ENCODE assay signal across 21 cellular contexts in the genomic region with DNA sequence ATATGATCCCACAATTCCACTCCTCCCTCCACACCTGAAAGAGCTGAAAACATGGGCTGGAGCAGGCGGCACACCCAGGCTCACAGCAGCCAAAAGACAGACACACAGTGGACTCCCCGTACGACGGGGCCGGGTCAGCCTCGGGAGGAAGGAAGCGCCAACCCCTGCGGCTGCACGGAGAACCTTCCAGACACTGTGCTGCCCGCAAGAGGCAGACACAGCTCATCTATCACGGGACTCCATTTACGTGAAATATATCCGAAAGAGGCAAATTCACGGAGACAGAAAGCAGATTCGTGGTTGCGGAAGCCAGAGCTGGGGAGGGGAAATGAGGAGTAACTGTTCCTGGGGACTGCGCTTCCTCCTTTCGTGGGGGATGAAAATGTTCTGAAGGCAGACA.
DNase-seq lines count a peak whose midpoint lies in the region; ATAC-seq and TF ChIP-seq lines count a peak whose summit lies in the region.
"Had no signal": no experiment of that assay in that cellular context is flagged by ENCODE, and none has a peak within 500 bp of the region (broad histone marks: within the 10 kb centered on the region; RNA-seq: fewer than 3 reads in every experiment).

No MANE protein-coding gene starts in this region.

- H3K4me3 ChIP-seq in aorta (ENCODE audit: low read length in 2 of 2): no peak overlapping the region
- H3K4me3 ChIP-seq: MG63 had no signal

- no peaks in the 10 kb centered on the region for H3K27me3 ChIP-seq in aorta (ENCODE audit: control insufficient read depth in 1 of 2, insufficient read depth in 2 of 2, low read length in 1 of 2)

- peak; percentile 53 for DNase-seq in activated effector memory CD4-positive, alpha-beta T cell treated with anti-CD3 and anti-CD28 coated beads, Interleukin-2, amount 50 U/mL, for 16 hours
- DNase-seq in activated effector memory CD4-positive, alpha-beta T cell treated with Interleukin-2 at 50 U/mL for 16 hours: no peak
- DNase-seq in activated B cell treated with CpG ODN at 0.5 μM for 24 hours (peak; percentile 4), mesenteric fat pad (ENCODE audit: low spot score) (peak; percentile 83), aorta (peak; percentile 32 to 45), NCI-H1092 (lab: John Stamatoyannopoulos, UW) (no peak), SKM-1 treated with dmso at 0.1 percent for 144 hours (lab: John Stamatoyannopoulos, UW; ENCODE audit: unreplicated experiment) (no peak)
- DNase-seq: CD4-positive, alpha-beta memory T cell; DMS153; GF-D8; HCEC 1CT; Kasumi-1; MG63; NCI-H1048; NCI-H146; NCI-H2029 treated with DMSO at 0.1 percent for 48 hours; NCI-H2171; NCI-H526; PC-3; RPMI8226 had no signal

- no peak overlapping the region for H3K27ac ChIP-seq in aorta (ENCODE audit: low read depth in 1 of 2, low read length in 2 of 2)

- no peak for TF ChIP-seq CTCF in activated B cell treated with CpG ODN at 0.5 μM for 24 hours (IDR thresholded peaks at IDR 0.05)

- POLR2A ChIA-PET in activated B cell treated with CpG ODN at 0.5 μM for 24 hours (lab: Charles Lee): no interaction called here

- H3K27me3 Mint-ChIP-seq in activated B cell treated with CpG ODN at 0.5 μM for 24 hours: no peaks in the 10 kb centered on the region
- H3K27me3 Mint-ChIP-seq: B cell had no signal

- no peak overlapping the region for H3K27ac Mint-ChIP-seq in activated B cell treated with CpG ODN at 0.5 μM for 24 hours
- H3K27ac Mint-ChIP-seq: B cell; CD4-positive, alpha-beta memory T cell had no signal

- no peaks in the 10 kb centered on the region for H3K36me3 ChIP-seq in aorta (ENCODE audit: control insufficient read depth in 1 of 2, insufficient read depth in 2 of 2, low read length in 1 of 2)
- H3K36me3 ChIP-seq: MG63 had no signal

- H3K4me1 Mint-ChIP-seq in activated B cell treated with CpG ODN at 0.5 μM for 24 hours: peaks cover 38% of the 10 kb centered on the region

- intact Hi-C loops in activated B cell treated with CpG ODN at 0.5 μM for 24 hours (cut with micrococcal nuclease) (no loop called here), aorta (cut with DNase I) (no loop called here)

- H3K9me3 Mint-ChIP-seq in activated B cell treated with CpG ODN at 0.5 μM for 24 hours: no peaks in the 10 kb centered on the region

- ATAC-seq in activated B cell treated with CpG ODN at 0.5 μM for 24 hours (ENCODE audit: low read depth): no peak
- ATAC-seq in aorta (ENCODE audit: low FRiP score): no peak
- ATAC-seq: PC-3 had no signal

- WGBS in aorta, 2 donors: 74 to 81% methylated on average over 18 of the region's 18 CpGs

- no peaks in the 10 kb centered on the region for H3K36me3 Mint-ChIP-seq in activated B cell treated with CpG ODN at 0.5 μM for 24 hours (ENCODE audit: low read depth)
- H3K36me3 Mint-ChIP-seq: CD4-positive, alpha-beta memory T cell had no signal

- no peaks in the 10 kb centered on the region for H3K4me1 ChIP-seq in aorta (ENCODE audit: control insufficient read depth in 1 of 2, insufficient read depth in 2 of 2, low read length in 2 of 2)

- peaks cover 2% of the 10 kb centered on the region for H3K9me3 ChIP-seq in aorta (ENCODE audit: control insufficient read depth, low read length)
- H3K9me3 ChIP-seq: MG63 had no signal

- no peak overlapping the region for H3K4me3 Mint-ChIP-seq in activated B cell treated with CpG ODN at 0.5 μM for 24 hours
- H3K4me3 Mint-ChIP-seq: B cell had no signal

- CTCF ChIA-PET in activated B cell treated with CpG ODN at 0.5 μM for 24 hours (lab: Charles Lee): no interaction called here

Comparison
In these comparisons a context has a peak if more than half of its experiments do, and no peak if none do; other contexts are left out.
1. DNase-seq: peak in activated effector memory CD4-positive, alpha-beta T cell treated with anti-CD3 and anti-CD28 coated beads, Interleukin-2, amount 50 U/mL, for 16 hours (single experiment), activated B cell treated with CpG ODN at 0.5 μM for 24 hours (single experiment), mesenteric fat pad (single experiment) and aorta (2 of 2); none in activated effector memory CD4-positive, alpha-beta T cell treated with Interleukin-2 at 50 U/mL for 16 hours (single experiment), NCI-H1092 (single experiment) and SKM-1 treated with dmso at 0.1 percent for 144 hours (single experiment).